ENCODE assay signal across 25 cellular contexts in the genomic region with DNA sequence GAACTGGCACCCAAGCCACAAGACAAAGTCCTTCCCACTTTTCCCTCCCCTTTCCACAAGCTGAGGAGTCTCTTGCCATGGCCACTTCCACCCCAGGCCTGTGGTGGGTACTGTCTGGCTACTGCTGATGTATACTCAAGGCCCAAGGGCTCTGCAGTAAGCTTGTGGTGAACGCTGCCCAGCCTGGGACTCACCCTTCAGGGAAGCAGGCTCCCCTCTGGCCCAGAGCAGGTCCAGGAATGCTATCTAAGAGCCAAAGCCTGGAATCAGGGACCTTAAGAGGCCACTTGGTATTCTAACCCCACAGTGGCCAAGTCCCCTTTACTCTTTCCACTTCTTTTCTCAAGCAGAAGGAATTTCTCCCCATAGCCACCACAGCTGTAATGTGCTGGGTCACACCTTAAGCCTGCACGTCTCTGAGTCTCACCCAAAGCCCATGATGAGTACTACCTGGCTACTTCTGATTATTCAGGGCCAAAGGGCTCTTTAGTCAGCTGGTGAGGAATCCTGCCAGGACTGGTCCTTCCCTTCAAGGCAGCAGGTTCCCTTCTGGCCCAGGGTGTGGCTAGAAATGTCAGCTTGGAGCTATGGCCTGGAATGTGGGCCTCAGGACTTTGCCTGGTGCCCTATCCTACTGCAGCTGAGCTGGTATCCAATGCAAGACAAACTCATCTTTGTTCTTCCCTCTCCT. TPM values are rescaled to one million over a fixed set of nuclear protein-coding genes. Genes with fewer than 3 reads are reported as not detected.
DNase-seq lines count a peak whose midpoint lies in the region; ATAC-seq, FAIRE-seq and TF ChIP-seq lines count a peak whose summit lies in the region.
"Had no signal": no experiment of that assay in that cellular context is flagged by ENCODE, and none has a peak within 500 bp of the region (broad histone marks: within the 10 kb centered on the region; RNA-seq: fewer than 3 reads in every experiment).

No MANE protein-coding gene starts in this region.

- ATAC-seq in activated T-helper 17 cell treated with anti-CD3 and anti-CD28 coated beads, Interleukin-2, amount 50 U/mL, for 72 hours (replicated peaks), result no peak
- ATAC-seq in left colon (peak; percentile 64), pancreas (no peak)
- no peak for ATAC-seq in effector memory CD8-positive, alpha-beta T cell (replicated peaks)
- ATAC-seq: GM12878, heart right ventricle, psoas muscle, WTC11 had no signal

- H3K36me3 Mint-ChIP-seq in activated T-helper 17 cell treated with anti-CD3 and anti-CD28 coated beads, Interleukin-2, amount 50 U/mL, for 72 hours (ENCODE audit: low read depth), result peaks cover 21% of the 10 kb centered on the region
- peaks cover 31% of the 10 kb centered on the region for H3K36me3 Mint-ChIP-seq in effector memory CD8-positive, alpha-beta T cell (ENCODE audit: insufficient read depth)

- H3K36me3 ChIP-seq in small intestine (ENCODE audit: control insufficient read depth in 2 of 2, insufficient read depth in 2 of 2, low read length in 2 of 2), result no peaks in the 10 kb centered on the region
- no peaks in the 10 kb centered on the region for H3K36me3 ChIP-seq in pancreas
- H3K36me3 ChIP-seq: heart right ventricle had no signal

- peak overlapping the region; percentile 12 for H3K27ac Mint-ChIP-seq in activated T-helper 17 cell treated with anti-CD3 and anti-CD28 coated beads, Interleukin-2, amount 50 U/mL, for 72 hours
- peak overlapping the region in 1 of 2 donors; percentile 22 for H3K27ac Mint-ChIP-seq in effector memory CD8-positive, alpha-beta T cell
- H3K27ac Mint-ChIP-seq: activated naive CD8-positive, alpha-beta T cell treated with anti-CD3 and anti-CD28 coated beads for 36 hours; WTC11 had no signal

- peaks cover 0 to 7% of the 10 kb centered on the region in 2 donors for H3K4me1 ChIP-seq in small intestine (ENCODE audit: control insufficient read depth in 2 of 2, insufficient read depth in 1 of 2, low read depth in 1 of 2, low read length in 1 of 2)
- peaks cover 0 to 3% (median 0%) of the 10 kb centered on the region in 3 donors for H3K4me1 ChIP-seq in pancreas
- H3K4me1 ChIP-seq: psoas muscle had no signal

- peak; percentile 64 for DNase-seq in LoVo (ENCODE audit: low spot score)
- peak; percentile 77 to 89 for DNase-seq in left colon
- DNase-seq in small intestine, result peak; percentile 99
- DNase-seq in effector memory CD8-positive, alpha-beta T cell, result no peak
- no peak for DNase-seq in putamen (ENCODE audit: low spot score)
- no peak for DNase-seq in MV-4-11 (lab: John Stamatoyannopoulos, UW)
- DNase-seq in pancreas, result no peak
- DNase-seq: activated CD8-positive, alpha-beta memory T cell treated with anti-CD3 and anti-CD28 coated beads, Interleukin-2, amount 50 U/mL, for 4 hours; activated naive CD8-positive, alpha-beta T cell treated with anti-CD3 and anti-CD28 coated beads for 36 hours; C1 segment of cervical spinal cord; dorsolateral prefrontal cortex; H7; heart right ventricle; KBM-7; NCI-H2029 treated with DMSO at 0.1 percent for 48 hours; NCI-H2227 treated with DMSO at 0.1 percent for 48 hours; psoas muscle; SHP77; stimulated activated CD4-positive, alpha-beta T cell treated with anti-CD3 and anti-CD28 coated beads, Interleukin-2, amount 100 ng/mL, for 24 hours; SW 1271 had no signal

- H3K27me3 ChIP-seq in small intestine (ENCODE audit: control insufficient read depth in 2 of 2, insufficient read depth in 2 of 2, low read length in 2 of 2), result no peaks in the 10 kb centered on the region
- no peaks in the 10 kb centered on the region for H3K27me3 ChIP-seq in pancreas
- H3K27me3 ChIP-seq: heart right ventricle had no signal

- 51 to 74% (median 66%) methylated on average over 2 of the region's 2 CpGs for WGBS in small intestine, 3 donors
- 80 to 90% methylated on average over 2 of the region's 2 CpGs for WGBS in pancreas, 2 donors

- intact Hi-C loops in left colon (cut with DNase I, micrococcal nuclease), result no loop called here
- intact Hi-C loops in pancreas (cut with DNase I), result no loop called here

- H3K27me3 Mint-ChIP-seq in activated T-helper 17 cell treated with anti-CD3 and anti-CD28 coated beads, Interleukin-2, amount 50 U/mL, for 72 hours, result no peaks in the 10 kb centered on the region
- no peaks in the 10 kb centered on the region for H3K27me3 Mint-ChIP-seq in effector memory CD8-positive, alpha-beta T cell
- H3K27me3 Mint-ChIP-seq: central memory CD8-positive, alpha-beta T cell had no signal

- H3K9me3 ChIP-seq in small intestine (ENCODE audit: control insufficient read depth, low read depth) (no peaks in the 10 kb centered on the region), pancreas (no peaks in the 10 kb centered on the region)
- H3K9me3 ChIP-seq: psoas muscle had no signal

- peak overlapping the region; percentile 84 to 89 for H3K27ac ChIP-seq in small intestine (ENCODE audit: low read depth in 1 of 2, low read length in 1 of 2)
- H3K27ac ChIP-seq in pancreas, result no peak overlapping the region
- H3K27ac ChIP-seq: dorsolateral prefrontal cortex, heart right ventricle, psoas muscle had no signal

- H3K4me3 ChIP-seq in small intestine (ENCODE audit: low read depth in 1 of 2, low read length in 2 of 2) (no peak overlapping the region), pancreas (no peak overlapping the region)
- H3K4me3 ChIP-seq: dorsolateral prefrontal cortex, GM12878, heart right ventricle, psoas muscle had no signal

- peaks cover 8% of the 10 kb centered on the region for H3K4me1 Mint-ChIP-seq in activated T-helper 17 cell treated with anti-CD3 and anti-CD28 coated beads, Interleukin-2, amount 50 U/mL, for 72 hours
- H3K4me1 Mint-ChIP-seq in effector memory CD8-positive, alpha-beta T cell (ENCODE audit: low read depth in 2 of 2), result peaks cover 14 to 35% of the 10 kb centered on the region in 2 donors

- H3K4me3 Mint-ChIP-seq in activated T-helper 17 cell treated with anti-CD3 and anti-CD28 coated beads, Interleukin-2, amount 50 U/mL, for 72 hours, result no peak overlapping the region
- H3K4me3 Mint-ChIP-seq in effector memory CD8-positive, alpha-beta T cell, result no peak overlapping the region
- H3K4me3 Mint-ChIP-seq: activated naive CD8-positive, alpha-beta T cell treated with anti-CD3 and anti-CD28 coated beads for 36 hours; central memory CD8-positive, alpha-beta T cell; WTC11 had no signal

- TF ChIP-seq CTCF in pancreas (IDR thresholded peaks at IDR 0.05), result no peak

- no peak for FAIRE-seq in small intestine (lab: Jason Lieb, UNC)
- FAIRE-seq in pancreas (lab: Jason Lieb, UNC), result no peak
- FAIRE-seq: GM12878 had no signal

- no peaks in the 10 kb centered on the region for H3K9me3 Mint-ChIP-seq in activated T-helper 17 cell treated with anti-CD3 and anti-CD28 coated beads, Interleukin-2, amount 50 U/mL, for 72 hours
- peaks cover 0 to 8% of the 10 kb centered on the region in 2 donors for H3K9me3 Mint-ChIP-seq in effector memory CD8-positive, alpha-beta T cell

RNA-seq across cellular contexts. Expression of a gene that starts 4.0 kb away (rescaled TPM):
- total RNA-seq in activated T-helper 17 cell treated with anti-CD3 and anti-CD28 coated beads, Interleukin-2, amount 50 U/mL, for 72 hours, result 10 to 100 TPM in 1 of 2 donors, 1 to 10 TPM in 1; 7.9 to 38.5 TPM
- total RNA-seq in left colon (1 to 10 TPM; 4.3 to 4.5 TPM), pancreas (under 1 TPM; 0.24 to 0.93 (median 0.45) TPM)
- polyA plus RNA-seq in small intestine (1 to 10 TPM; 1.5 to 6.8 (median 4.2) TPM), pancreas (1 to 10 TPM in 1 of 2 donors, under 1 TPM in 1; 0.80 to 1.6 TPM)
- total RNA-seq: epithelial cell of proximal tubule had no signal

RNA-seq across cellular contexts. Expression of a gene that starts 4.2 kb away (rescaled TPM):
- total RNA-seq in activated T-helper 17 cell treated with anti-CD3 and anti-CD28 coated beads, Interleukin-2, amount 50 U/mL, for 72 hours, result 1,000 to 10,000 TPM; 4,659 to 6,253 TPM
- 1,000 to 10,000 TPM; 4,423 to 4,762 TPM for total RNA-seq in left colon
- polyA plus RNA-seq in small intestine, result 1,000 to 10,000 TPM; 3,206 to 5,068 (median 5,057) TPM
- total RNA-seq in pancreas, result 1,000 to 10,000 TPM in 2 of 6 donors, 100 to 1,000 TPM in 4; 209 to 1,305 (median 374) TPM
- 1,000 to 10,000 TPM in 1 of 2 donors, 100 to 1,000 TPM in 1; 443 to 1,072 TPM for polyA plus RNA-seq in pancreas

RNA-seq across cellular contexts. Expression of a gene that starts 29.2 kb away (rescaled TPM):
- 100 to 1,000 TPM in 1 of 2 donors, 10 to 100 TPM in 1; 40.3 to 100 TPM for total RNA-seq in activated T-helper 17 cell treated with anti-CD3 and anti-CD28 coated beads, Interleukin-2, amount 50 U/mL, for 72 hours
- 10 to 100 TPM; 15.7 to 16.4 TPM for total RNA-seq in left colon
- polyA plus RNA-seq in small intestine, result 10 to 100 TPM in 2 of 3 donors, 1 to 10 TPM in 1; 8.1 to 18.5 (median 12.4) TPM
- 10 to 100 TPM in 1 of 6 donors, 1 to 10 TPM in 5; 2.4 to 15.8 (median 4.5) TPM for total RNA-seq in pancreas
- polyA plus RNA-seq in pancreas, result 1 to 10 TPM; 4.3 to 5.7 TPM

RNA-seq across cellular contexts. Expression of a gene that starts 43.6 kb away (rescaled TPM):
- total RNA-seq in activated T-helper 17 cell treated with anti-CD3 and anti-CD28 coated beads, Interleukin-2, amount 50 U/mL, for 72 hours, result 10 to 100 TPM; 55.7 to 98.4 TPM
- total RNA-seq in left colon (100 to 1,000 TPM in 1 of 2 donors, 10 to 100 TPM in 1; 90.7 to 113 TPM), pancreas (10 to 100 TPM; 28.5 to 61.1 (median 38.0) TPM)
- polyA plus RNA-seq in small intestine (10 to 100 TPM; 33.5 to 34.9 (median 34.6) TPM), pancreas (10 to 100 TPM; 21.6 to 31.1 TPM)

Comparison
In these comparisons a context has a peak if more than half of its experiments do, and no peak if none do; other contexts are left out.
1. DNase-seq: peak in LoVo (single experiment), left colon (2 of 2) and small intestine (single experiment); none in effector memory CD8-positive, alpha-beta T cell (0 of 3), putamen (single experiment), MV-4-11 (single experiment) and pancreas (0 of 6).
2. H3K27ac ChIP-seq: peak in small intestine (2 of 2); none in pancreas (0 of 4).